Comparison of ENCODE assay signal across 8 cellular contexts in the genomic region with DNA sequence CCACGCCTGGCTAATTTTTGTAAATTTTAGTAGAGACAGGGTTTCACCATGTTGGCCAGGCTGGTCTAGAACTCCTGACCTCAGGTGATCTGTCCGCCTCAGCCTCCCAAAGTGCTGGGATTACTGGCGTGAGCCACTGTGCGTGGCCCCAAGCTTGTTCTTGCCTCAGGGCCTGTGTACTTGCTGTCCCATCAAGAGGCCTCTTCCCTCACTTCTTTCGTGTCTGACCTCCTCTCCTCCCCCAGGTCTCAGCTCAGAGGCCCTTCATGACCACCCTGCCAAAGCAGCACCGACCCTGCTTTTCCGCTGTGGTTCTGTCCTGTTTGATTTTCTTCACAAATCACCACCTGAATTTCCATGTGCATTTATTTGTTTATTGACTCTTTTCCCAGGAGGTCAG.
"Had no signal": no experiment of that assay in that cellular context is flagged by ENCODE, and none has a peak within 500 bp of the region (broad histone marks: within the 10 kb centered on the region; RNA-seq: fewer than 3 reads in every experiment).

No MANE protein-coding gene starts in this region.

- DNase-seq: activated CD4-positive, alpha-beta T cell treated with anti-CD3 and anti-CD28 coated beads for 4 hours; activated CD8-positive, alpha-beta T cell treated with anti-CD3 and anti-CD28 coated beads, Interleukin-2, amount 10 ng/mL, durations not matched to agents 7 days and 5 days; activated naive CD8-positive, alpha-beta T cell treated with anti-CD3 and anti-CD28 coated beads, Interleukin-2, amount 10 ng/mL, durations not matched to agents 7 days and 5 days; anterior cingulate cortex; foreskin melanocyte; mammary epithelial cell; occipital lobe; stimulated activated CD4-positive, alpha-beta T cell treated with anti-CD3 and anti-CD28 coated beads, Interleukin-4, amount 100 ng/mL, for 1 hour had no signal
